1 cellular context compared by ENCODE assay signal in the genomic region with DNA sequence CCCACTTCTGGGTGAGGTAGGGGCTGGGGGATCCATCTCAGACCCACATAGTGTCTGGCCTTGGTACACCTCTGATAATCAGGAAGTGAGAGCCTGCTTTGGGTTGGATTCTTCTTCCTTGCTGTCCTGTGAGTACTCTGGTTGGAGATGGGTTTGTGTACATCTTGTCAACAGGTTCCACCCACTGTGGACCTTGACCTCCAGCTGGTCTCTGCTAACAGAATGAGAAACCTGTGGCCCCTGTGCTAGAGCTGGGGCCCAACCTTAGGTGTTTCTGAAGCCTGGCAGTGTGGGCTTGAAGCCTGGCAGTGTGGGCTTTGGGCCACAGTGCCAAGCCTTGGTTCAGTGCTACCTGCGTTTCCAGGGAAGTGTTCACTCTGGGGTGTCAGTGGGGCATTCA.
TF ChIP-seq lines count a peak whose summit lies in the region.

No MANE protein-coding gene starts in this region.

TF ChIP-seq in HepG2, 621 proteins besides CTCF, POLR2A, EP300 and RAD21 (continued from another document and continues in another):
- TF ChIP-seq TFE3 (CRISPR knock-in tag; IDR thresholded peaks at IDR 0.05) (no peak), SP1 (IDR thresholded peaks at IDR 0.05) (no peak), SP1 (CRISPR knock-in tag; IDR thresholded peaks at IDR 0.05) (peak; percentile 74), ZNF317 (CRISPR knock-in tag; IDR thresholded peaks at IDR 0.05) (no peak), ZC3H13 (CRISPR knock-in tag; IDR thresholded peaks at IDR 0.05) (0 out of 2 replicates have a peak, but pooled peaks have one; percentile 11), SALL1 (CRISPR knock-in tag; IDR thresholded peaks at IDR 0.05) (peak; percentile 88), TP53 (CRISPR knock-in tag; conservative IDR thresholded peaks at IDR 0.05) (no peak), KLF6 (CRISPR knock-in tag; IDR thresholded peaks at IDR 0.05) (0 out of 2 replicates have a peak, but pooled peaks have one; percentile 51), SKIL (CRISPR knock-in tag; IDR thresholded peaks at IDR 0.05; ENCODE audit: borderline replicate concordance) (no peak), TGIF2 (CRISPR knock-in tag; IDR thresholded peaks at IDR 0.05) (peak; percentile 97), NFIC (IDR thresholded peaks at IDR 0.05; ENCODE audit: low read length) (0 out of 2 replicates have a peak, but pooled peaks have one; percentile 46), MXI1 (IDR thresholded peaks at IDR 0.05; ENCODE audit: borderline replicate concordance, low read depth, low read length) (peak; percentile 80; the same call in 1 of the 3 replicates), NCOA1 (CRISPR knock-in tag; IDR thresholded peaks at IDR 0.05) (no peak), SAFB2 (CRISPR knock-in tag; IDR thresholded peaks at IDR 0.05; ENCODE audit: borderline replicate concordance, low read depth) (no peak; the same call in 1 of the 2 replicates), ZNF3 (CRISPR knock-in tag; IDR thresholded peaks at IDR 0.05) (no peak), ISX (CRISPR knock-in tag; conservative IDR thresholded peaks at IDR 0.05) (no peak), REST (IDR thresholded peaks at IDR 0.05; ENCODE audit: borderline replicate concordance in 1 of 2, low read depth in 1 of 2, low read length in 2 of 2) (0 out of 4 replicates have a peak, but pooled peaks of 1 of the 2 experiments have one; percentile 22), BCL6 (CRISPR knock-in tag; IDR thresholded peaks at IDR 0.05) (peak; percentile 67), HDAC6 (IDR thresholded peaks at IDR 0.05; ENCODE audit: low read depth, low read length) (no peak), ZNF710 (CRISPR knock-in tag; IDR thresholded peaks at IDR 0.05; ENCODE audit: borderline replicate concordance) (peak; percentile 63; the same call in 1 of the 2 replicates), KAT2B (IDR thresholded peaks at IDR 0.05; ENCODE audit: borderline replicate concordance, low read depth, low read length) (no peak), RARG (CRISPR knock-in tag; IDR thresholded peaks at IDR 0.05; ENCODE audit: low read depth) (no peak), KMT2B (CRISPR knock-in tag; IDR thresholded peaks at IDR 0.05) (0 out of 2 replicates have a peak, but pooled peaks have one; percentile 26), WIZ (CRISPR knock-in tag; IDR thresholded peaks at IDR 0.05) (no peak), ZNF780A (CRISPR knock-in tag; IDR thresholded peaks at IDR 0.05) (no peak), ATM (IDR thresholded peaks at IDR 0.05; ENCODE audit: borderline replicate concordance) (no peak), ZFYVE20 (CRISPR knock-in tag; IDR thresholded peaks at IDR 0.05; ENCODE audit: borderline replicate concordance, low read depth) (no peak), ATF7 (IDR thresholded peaks at IDR 0.05) (no peak), ATF7 (CRISPR knock-in tag; IDR thresholded peaks at IDR 0.05) (no peak; the same call in 1 of the 2 replicates), ZNF672 (CRISPR knock-in tag; IDR thresholded peaks at IDR 0.05) (no peak), ZNF33A (CRISPR knock-in tag; IDR thresholded peaks at IDR 0.05; ENCODE audit: borderline replicate concordance) (no peak), ZNF446 (CRISPR knock-in tag; IDR thresholded peaks at IDR 0.05) (no peak), ARNT (IDR thresholded peaks at IDR 0.05) (no peak), PTBP1 (IDR thresholded peaks at IDR 0.05; ENCODE audit: low read depth, low read length, poor library complexity, severe bottlenecking) (no peak), ARNTL (CRISPR knock-in tag; IDR thresholded peaks at IDR 0.05) (no peak), ZNF891 (CRISPR knock-in tag; IDR thresholded peaks at IDR 0.05) (no peak), ZNF776 (CRISPR knock-in tag; IDR thresholded peaks at IDR 0.05) (no peak), ZNF282 (IDR thresholded peaks at IDR 0.05; ENCODE audit: partially characterized antibody) (no peak), ZNF670 (CRISPR knock-in tag; IDR thresholded peaks at IDR 0.05; ENCODE audit: borderline replicate concordance) (0 out of 2 replicates have a peak, but pooled peaks have one; percentile 12), HCFC1 (IDR thresholded peaks at IDR 0.05; ENCODE audit: low read depth, low read length) (no peak), MLXIP (CRISPR knock-in tag; IDR thresholded peaks at IDR 0.05; ENCODE audit: borderline replicate concordance) (no peak), TERF1 (CRISPR knock-in tag; IDR thresholded peaks at IDR 0.05) (no peak)
- TF ChIP-seq, protein P1, sequence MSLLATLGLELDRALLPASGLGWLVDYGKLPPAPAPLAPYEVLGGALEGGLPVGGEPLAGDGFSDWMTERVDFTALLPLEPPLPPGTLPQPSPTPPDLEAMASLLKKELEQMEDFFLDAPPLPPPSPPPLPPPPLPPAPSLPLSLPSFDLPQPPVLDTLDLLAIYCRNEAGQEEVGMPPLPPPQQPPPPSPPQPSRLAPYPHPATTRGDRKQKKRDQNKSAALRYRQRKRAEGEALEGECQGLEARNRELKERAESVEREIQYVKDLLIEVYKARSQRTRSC (CRISPR knock-in tag; IDR thresholded peaks at IDR 0.05; ENCODE audit: low read depth), result no peak
- TF ChIP-seq, protein P2, sequence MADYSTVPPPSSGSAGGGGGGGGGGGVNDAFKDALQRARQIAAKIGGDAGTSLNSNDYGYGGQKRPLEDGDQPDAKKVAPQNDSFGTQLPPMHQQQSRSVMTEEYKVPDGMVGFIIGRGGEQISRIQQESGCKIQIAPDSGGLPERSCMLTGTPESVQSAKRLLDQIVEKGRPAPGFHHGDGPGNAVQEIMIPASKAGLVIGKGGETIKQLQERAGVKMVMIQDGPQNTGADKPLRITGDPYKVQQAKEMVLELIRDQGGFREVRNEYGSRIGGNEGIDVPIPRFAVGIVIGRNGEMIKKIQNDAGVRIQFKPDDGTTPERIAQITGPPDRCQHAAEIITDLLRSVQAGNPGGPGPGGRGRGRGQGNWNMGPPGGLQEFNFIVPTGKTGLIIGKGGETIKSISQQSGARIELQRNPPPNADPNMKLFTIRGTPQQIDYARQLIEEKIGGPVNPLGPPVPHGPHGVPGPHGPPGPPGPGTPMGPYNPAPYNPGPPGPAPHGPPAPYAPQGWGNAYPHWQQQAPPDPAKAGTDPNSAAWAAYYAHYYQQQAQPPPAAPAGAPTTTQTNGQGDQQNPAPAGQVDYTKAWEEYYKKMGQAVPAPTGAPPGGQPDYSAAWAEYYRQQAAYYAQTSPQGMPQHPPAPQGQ (CRISPR knock-in tag; IDR thresholded peaks at IDR 0.05; ENCODE audit: borderline replicate concordance), result no peak
- TF ChIP-seq, protein P3, sequence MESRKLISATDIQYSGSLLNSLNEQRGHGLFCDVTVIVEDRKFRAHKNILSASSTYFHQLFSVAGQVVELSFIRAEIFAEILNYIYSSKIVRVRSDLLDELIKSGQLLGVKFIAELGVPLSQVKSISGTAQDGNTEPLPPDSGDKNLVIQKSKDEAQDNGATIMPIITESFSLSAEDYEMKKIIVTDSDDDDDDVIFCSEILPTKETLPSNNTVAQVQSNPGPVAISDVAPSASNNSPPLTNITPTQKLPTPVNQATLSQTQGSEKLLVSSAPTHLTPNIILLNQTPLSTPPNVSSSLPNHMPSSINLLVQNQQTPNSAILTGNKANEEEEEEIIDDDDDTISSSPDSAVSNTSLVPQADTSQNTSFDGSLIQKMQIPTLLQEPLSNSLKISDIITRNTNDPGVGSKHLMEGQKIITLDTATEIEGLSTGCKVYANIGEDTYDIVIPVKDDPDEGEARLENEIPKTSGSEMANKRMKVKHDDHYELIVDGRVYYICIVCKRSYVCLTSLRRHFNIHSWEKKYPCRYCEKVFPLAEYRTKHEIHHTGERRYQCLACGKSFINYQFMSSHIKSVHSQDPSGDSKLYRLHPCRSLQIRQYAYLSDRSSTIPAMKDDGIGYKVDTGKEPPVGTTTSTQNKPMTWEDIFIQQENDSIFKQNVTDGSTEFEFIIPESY (CRISPR knock-in tag; IDR thresholded peaks at IDR 0.05), result 0 out of 2 replicates have a peak, but pooled peaks have one; percentile 37
